ENCODE assay signal across 10 cellular contexts in genomic region chr3:69182588-69183299, GRCh38.
A peak's percentile ranks its signal among the peaks of the same experiment; 100 is the strongest.
DNase-seq lines count a peak whose midpoint lies in the region; ATAC-seq and TF ChIP-seq lines count a peak whose summit lies in the region.
"Had no signal": no experiment of that assay in that cellular context is flagged by ENCODE, and none has a peak within 500 bp of the region (broad histone marks: within the 10 kb centered on the region; RNA-seq: fewer than 3 reads in every experiment).

No MANE protein-coding gene starts in this region.

- no peaks in the 10 kb centered on the region for H4K20me1 ChIP-seq in fibroblast of lung (ENCODE audit: control insufficient read depth, extremely low read depth, insufficient read depth, low read length)

- TF ChIP-seq CTCF in fibroblast of lung (conservative IDR thresholded peaks at IDR 0.05 in 1 of 2, IDR thresholded peaks at IDR 0.05 in 1 of 2; ENCODE audit: low read depth in 1 of 2, low read length in 2 of 2) (no peak), RWPE1 (conservative IDR thresholded peaks at IDR 0.05; ENCODE audit: low read depth) (no peak)

- H3K79me2 ChIP-seq in fibroblast of lung (ENCODE audit: control insufficient read depth, insufficient read depth, low read length) = no peaks in the 10 kb centered on the region

- no peaks in the 10 kb centered on the region for H3K27me3 Mint-ChIP-seq in T-helper 1 cell treated with Interleukin-12 subunit alpha and Interleukin-12 subunit beta and Interleukin-4 antibody, amounts not matched to agents 30 μg/mL and 1 μg/mL, for 36 hours (ENCODE audit: low read depth)

- H3K4me1 ChIP-seq in fibroblast of lung (ENCODE audit: control insufficient read depth, extremely low read depth, insufficient read depth, low read length) = peaks cover 5% of the 10 kb centered on the region

- no peak overlapping the region for H3K4me3 Mint-ChIP-seq in T-helper 1 cell treated with Interleukin-12 subunit alpha and Interleukin-12 subunit beta and Interleukin-4 antibody, amounts not matched to agents 30 μg/mL and 1 μg/mL, for 36 hours

- H3K9me3 Mint-ChIP-seq in T-helper 1 cell treated with Interleukin-12 subunit alpha and Interleukin-12 subunit beta and Interleukin-4 antibody, amounts not matched to agents 30 μg/mL and 1 μg/mL, for 36 hours = no peaks in the 10 kb centered on the region

- H3K36me3 ChIP-seq in fibroblast of lung (ENCODE audit: control insufficient read depth, insufficient read depth, low read length) = no peaks in the 10 kb centered on the region

- H3K4me3 ChIP-seq in fibroblast of lung (replicated peaks in 1 of 4; ENCODE audit: control extremely low read depth in 1 of 4, insufficient read depth in 1 of 4, low read depth in 3 of 4, low read length in 4 of 4) = no peak overlapping the region
- H3K4me3 ChIP-seq: SK-N-MC had no signal

- peak overlapping the region; percentile 22 for H3K27ac Mint-ChIP-seq in T-helper 1 cell treated with Interleukin-12 subunit alpha and Interleukin-12 subunit beta and Interleukin-4 antibody, amounts not matched to agents 30 μg/mL and 1 μg/mL, for 36 hours

- CTCF ChIA-PET in RWPE1 (lab: Yijun Ruan, JAX) = interaction anchor here (0.6 to 0.7 kb wide), 2 partner anchors 96 to 123 kb away, joined by 5 to 7 read pairs; no protein-coding TSS in a partner anchor

- H3K9ac ChIP-seq in fibroblast of lung (ENCODE audit: insufficient read depth, low read length) = no peak overlapping the region

- peaks cover 31% of the 10 kb centered on the region for H3K4me1 Mint-ChIP-seq in T-helper 1 cell treated with Interleukin-12 subunit alpha and Interleukin-12 subunit beta and Interleukin-4 antibody, amounts not matched to agents 30 μg/mL and 1 μg/mL, for 36 hours (ENCODE audit: low read depth)

- no peak overlapping the region for H2AFZ ChIP-seq in fibroblast of lung (ENCODE audit: low read length)

- peak overlapping the region; percentile 21 for H3K4me2 ChIP-seq in fibroblast of lung (ENCODE audit: extremely low read depth, insufficient read depth, low read length)

- ATAC-seq in SK-N-SH treated with all-trans-retinoic acid at 6 μM for 48 hours = peak; percentile 88

- POLR2A ChIA-PET in RWPE1 (lab: Yijun Ruan, JAX; ENCODE audit: low non-redundant PET) = no interaction called here

- no peaks in the 10 kb centered on the region for H3K9me3 ChIP-seq in fibroblast of lung (ENCODE audit: control insufficient read depth, insufficient read depth, low read depth, low read length)

- no peaks in the 10 kb centered on the region for H3K27me3 ChIP-seq in fibroblast of lung (ENCODE audit: control insufficient read depth, insufficient read depth, low read length)

- H3K36me3 Mint-ChIP-seq in T-helper 1 cell treated with Interleukin-12 subunit alpha and Interleukin-12 subunit beta and Interleukin-4 antibody, amounts not matched to agents 30 μg/mL and 1 μg/mL, for 36 hours (ENCODE audit: low read depth) = peaks cover 60% of the 10 kb centered on the region

- no peak for DNase-seq in T-helper 1 cell
- DNase-seq in fibroblast of lung (ENCODE audit: low read depth in 2 of 2) = peak; percentile 55 to 90
- peak; percentile 67 for DNase-seq in smooth muscle cell of the brain vasculature (ENCODE audit: low read depth, low spot score)
- DNase-seq in RWPE1 (ENCODE audit: low spot score) = no peak
- DNase-seq in central memory CD4-positive, alpha-beta T cell = no peak
- DNase-seq in HPDE6-E6E7 (ENCODE audit: extremely low spot score) = no peak
- DNase-seq: activated T-cell treated with anti-CD3 and anti-CD28 coated beads, Interleukin-2, amount 50 U/mL, for 48 hours had no signal

- peak overlapping the region; percentile 55 for H3K27ac ChIP-seq in fibroblast of lung (ENCODE audit: insufficient read depth, low read length)
- no peak overlapping the region for H3K27ac ChIP-seq in RWPE1
- H3K27ac ChIP-seq: SK-N-MC had no signal

TF ChIP-seq in SK-N-SH treated with all-trans-retinoic acid at 6 μM for 48 hours, 23 proteins besides CTCF, POLR2A, EP300 and RAD21:
- TF ChIP-seq TOX (CRISPR knock-in tag; IDR thresholded peaks at IDR 0.05; ENCODE audit: borderline replicate concordance) = no peak
- TF ChIP-seq ZFP30 (CRISPR knock-in tag; IDR thresholded peaks at IDR 0.05) = no peak
- TF ChIP-seq OSR1 (CRISPR knock-in tag; IDR thresholded peaks at IDR 0.05) = no peak
- no peak for TF ChIP-seq ZNF70 (CRISPR knock-in tag; IDR thresholded peaks at IDR 0.05)
- TF ChIP-seq ZFP3 (CRISPR knock-in tag; IDR thresholded peaks at IDR 0.05) = no peak
- no peak for TF ChIP-seq TCF4 (CRISPR knock-in tag; IDR thresholded peaks at IDR 0.05; ENCODE audit: borderline replicate concordance)
- TF ChIP-seq CSRNP3 (CRISPR knock-in tag; IDR thresholded peaks at IDR 0.05) = no peak
- no peak for TF ChIP-seq POU6F1 (CRISPR knock-in tag; IDR thresholded peaks at IDR 0.05; ENCODE audit: borderline replicate concordance, low read depth)
- no peak for TF ChIP-seq ESRRG (CRISPR knock-in tag; IDR thresholded peaks at IDR 0.05)

Comparison
In these comparisons a context has a peak if more than half of its experiments do, and no peak if none do; other contexts are left out.
1. DNase-seq: peak in fibroblast of lung (2 of 2) and smooth muscle cell of the brain vasculature (single experiment); none in T-helper 1 cell (0 of 5), RWPE1 (single experiment), central memory CD4-positive, alpha-beta T cell (single experiment) and HPDE6-E6E7 (single experiment).